14 cellular contexts compared by ENCODE assay signal in the genomic region with DNA sequence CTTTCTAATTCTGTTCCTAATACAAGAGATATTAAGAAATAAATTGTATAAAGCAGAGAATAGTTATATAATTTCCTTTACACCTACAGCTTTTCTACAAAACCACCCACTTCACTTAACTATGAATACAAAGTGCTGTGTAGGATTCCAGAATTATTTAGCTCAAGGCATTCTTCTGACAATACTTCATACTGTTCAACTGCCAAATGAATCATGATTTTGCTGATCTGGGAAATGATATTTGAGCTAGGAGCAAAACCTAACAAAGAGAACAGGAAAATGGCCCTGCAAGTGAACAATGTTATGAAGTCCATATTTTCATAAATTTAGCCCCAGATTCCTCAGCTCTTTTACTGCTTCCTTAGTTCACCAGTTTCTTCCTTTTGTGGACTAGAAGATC. TPM values are rescaled to one million over a fixed set of nuclear protein-coding genes. Genes with fewer than 3 reads are reported as not detected.
A peak's percentile ranks its signal among the peaks of the same experiment; 100 is the strongest.
DNase-seq lines count a peak whose midpoint lies in the region; ATAC-seq, FAIRE-seq and TF ChIP-seq lines count a peak whose summit lies in the region.
"Had no signal": no experiment of that assay in that cellular context is flagged by ENCODE, and none has a peak within 500 bp of the region (broad histone marks: within the 10 kb centered on the region; RNA-seq: fewer than 3 reads in every experiment).

No MANE protein-coding gene starts in this region.

- peak overlapping the region; percentile 49 for H3K27ac Mint-ChIP-seq in astrocyte (ENCODE audit: unreplicated experiment)
- H3K27ac Mint-ChIP-seq: progenitor cell of endocrine pancreas had no signal

- no peaks in the 10 kb centered on the region for H3K4me1 ChIP-seq in astrocyte (ENCODE audit: insufficient read depth, low read length)

- H3K4me1 Mint-ChIP-seq in astrocyte (ENCODE audit: low read depth, unreplicated experiment) = peaks cover 1% of the 10 kb centered on the region

- no peaks in the 10 kb centered on the region for H4K20me1 ChIP-seq in astrocyte (ENCODE audit: insufficient read depth, low read length)

- no peak for ATAC-seq in activated CD4-positive, CD25-positive, alpha-beta regulatory T cell treated with anti-CD3 and anti-CD28 coated beads, Interleukin-2, amount 50 U/mL, for 24 hours
- no peak for ATAC-seq in GM18511 (IDR thresholded peaks at IDR 0.05; ENCODE audit: unreplicated experiment)

- H3K9ac ChIP-seq in astrocyte (ENCODE audit: low read length) = peak overlapping the region; percentile 44

- peak overlapping the region; percentile 39 for H3K4me2 ChIP-seq in astrocyte (ENCODE audit: low read length)

- H2AFZ ChIP-seq in astrocyte (ENCODE audit: low read depth, low read length) = no peak overlapping the region

- H3K4me3 ChIP-seq in astrocyte (ENCODE audit: insufficient read depth, low read depth, low read length) = no peak overlapping the region

- no peaks in the 10 kb centered on the region for H3K9me3 ChIP-seq in astrocyte (ENCODE audit: insufficient read depth, low read depth, low read length)

- H3K36me3 Mint-ChIP-seq in astrocyte (ENCODE audit: low read depth, unreplicated experiment) = peaks cover 21% of the 10 kb centered on the region

- peaks cover 7% of the 10 kb centered on the region for H3K36me3 ChIP-seq in astrocyte (ENCODE audit: insufficient read depth, low read length)

- H3K9me3 Mint-ChIP-seq in astrocyte (ENCODE audit: unreplicated experiment) = no peaks in the 10 kb centered on the region
- H3K9me3 Mint-ChIP-seq: CD4-positive, alpha-beta memory T cell had no signal

- peak; percentile 59 for DNase-seq in EL
- peak; percentile 87 for DNase-seq in astrocyte (ENCODE audit: low read depth)
- DNase-seq in fibroblast of gingiva (ENCODE audit: low read depth) = peak; percentile 37
- DNase-seq in putamen (ENCODE audit: low spot score) = peak; percentile 74
- no peak for DNase-seq in stimulated activated naive CD4-positive, alpha-beta T cell (lab: John Stamatoyannopoulos, UW)
- DNase-seq in NCI-H2107 treated with DMSO at 0.1 percent for 48 hours (lab: John Stamatoyannopoulos, UW; ENCODE audit: unreplicated experiment) = no peak
- DNase-seq: CD4-positive, alpha-beta memory T cell; NCI-H1694 treated with DMSO at 0.1 percent for 48 hours; NCI-H69; SHP77 treated with DMSO at 0.1 percent for 48 hours had no signal

- peak overlapping the region; percentile 49 for H3K27ac ChIP-seq in astrocyte (ENCODE audit: low read depth, low read length)
- H3K27ac ChIP-seq: VCaP had no signal

- peak; percentile 54 for FAIRE-seq in astrocyte (lab: Jason Lieb, UNC)

- no peaks in the 10 kb centered on the region for H3K27me3 ChIP-seq in astrocyte (ENCODE audit: insufficient read depth, low read length)

- TF ChIP-seq CTCF in astrocyte (IDR thresholded peaks at IDR 0.05; ENCODE audit: insufficient read depth, low read depth, low read length) = no peak

- H3K27me3 Mint-ChIP-seq in astrocyte (ENCODE audit: low read depth, unreplicated experiment) = no peaks in the 10 kb centered on the region
- H3K27me3 Mint-ChIP-seq: CD4-positive, alpha-beta memory T cell; progenitor cell of endocrine pancreas had no signal

- H3K4me3 Mint-ChIP-seq in astrocyte (ENCODE audit: unreplicated experiment) = no peak overlapping the region
- H3K4me3 Mint-ChIP-seq: CD4-positive, alpha-beta memory T cell had no signal

- H3K79me2 ChIP-seq in astrocyte (ENCODE audit: insufficient read depth, low read length) = no peaks in the 10 kb centered on the region

RNA-seq across cellular contexts. Expression of gene BBS2, which starts 12.9 kb away (rescaled TPM):
- total RNA-seq in astrocyte = 26.6 and 29.0 TPM in 2 replicates

RNA-seq across cellular contexts. Expression of gene OGFOD1, which starts 55.6 kb away (rescaled TPM):
- 102 and 107 TPM in 2 replicates for total RNA-seq in astrocyte

RNA-seq across cellular contexts. Expression of gene NUDT21, which starts 55.8 kb away (rescaled TPM):
- total RNA-seq in astrocyte = 86.0 and 86.2 TPM in 2 replicates

RNA-seq across cellular contexts. Expression of gene MT4, which starts 57.9 kb away (rescaled TPM):
- not detected in 2 replicates for total RNA-seq in astrocyte
- total RNA-seq: CD4-positive, alpha-beta memory T cell; progenitor cell of endocrine pancreas had no signal

Comparison
In these comparisons a context has a peak if more than half of its experiments do, and no peak if none do; other contexts are left out.
1. DNase-seq: peak in EL (single experiment), astrocyte (single experiment), fibroblast of gingiva (single experiment) and putamen (single experiment); none in stimulated activated naive CD4-positive, alpha-beta T cell (0 of 6) and NCI-H2107 treated with DMSO at 0.1 percent for 48 hours (single experiment).